ENCODE assay signal across 9 cellular contexts in the genomic region with DNA sequence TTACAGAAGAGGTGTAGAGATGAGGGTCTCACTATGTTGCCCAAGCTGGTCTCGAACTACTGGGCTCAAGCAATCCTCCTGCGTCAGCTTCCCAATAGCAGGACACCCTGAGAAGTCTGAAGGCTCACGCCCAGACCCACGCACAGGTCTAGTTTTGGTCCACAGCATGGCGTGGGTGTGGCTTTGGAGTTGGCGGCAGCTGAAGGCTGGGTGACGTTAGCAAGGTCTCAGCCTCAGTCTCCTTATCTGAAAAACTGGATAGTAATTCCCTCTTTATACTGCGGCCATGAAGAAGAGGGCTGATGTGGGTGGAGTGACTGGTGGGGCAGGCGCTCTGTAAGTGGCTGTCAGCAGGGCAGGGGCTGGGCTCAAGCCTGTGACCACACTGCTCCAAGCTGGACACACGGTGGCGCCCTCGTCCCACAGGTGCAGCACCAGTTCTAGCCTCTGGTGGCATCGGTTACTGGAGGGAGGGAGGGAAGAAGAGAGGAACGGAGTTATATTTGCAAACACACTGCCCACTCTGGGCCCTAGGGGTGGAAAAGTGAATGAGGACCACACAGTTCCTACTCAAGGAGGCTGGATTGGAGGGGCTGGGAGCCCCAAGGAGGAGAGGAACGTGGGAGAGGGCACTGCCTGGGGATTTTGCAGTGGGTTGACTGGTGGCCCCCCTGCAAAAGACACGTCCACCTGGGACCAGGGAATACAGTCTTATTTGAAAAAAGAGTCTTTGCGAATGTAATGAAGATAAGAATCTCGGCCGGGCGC. TPM values are rescaled to one million over a fixed set of nuclear protein-coding genes. Genes with fewer than 3 reads are reported as not detected.
A peak's percentile ranks its signal among the peaks of the same experiment; 100 is the strongest.
DNase-seq lines count a peak whose midpoint lies in the region; ATAC-seq, FAIRE-seq and TF ChIP-seq lines count a peak whose summit lies in the region.
"Had no signal": no experiment of that assay in that cellular context is flagged by ENCODE, and none has a peak within 500 bp of the region (broad histone marks: within the 10 kb centered on the region; RNA-seq: fewer than 3 reads in every experiment).

No MANE protein-coding gene starts in this region.

- H3K36me3 ChIP-seq in SK-N-MC (ENCODE audit: insufficient read depth, low read length) (no peaks in the 10 kb centered on the region), gastroesophageal sphincter (no peaks in the 10 kb centered on the region), ovary (no peaks in the 10 kb centered on the region), thyroid gland (no peaks in the 10 kb centered on the region)

- TF ChIP-seq POLR2A in H54 (IDR thresholded peaks at IDR 0.05; ENCODE audit: low read depth, low read length) (no peak), gastroesophageal sphincter (IDR thresholded peaks at IDR 0.05) (no peak), ovary (IDR thresholded peaks at IDR 0.05) (peak; percentile 31), thyroid gland (IDR thresholded peaks at IDR 0.05) (no peak)

- FAIRE-seq in H54 (lab: Jason Lieb, UNC), result peak; percentile 36

- H3K27me3 ChIP-seq in gastroesophageal sphincter (peaks cover 25% of the 10 kb centered on the region), ovary (no peaks in the 10 kb centered on the region), thyroid gland (no peaks in the 10 kb centered on the region)

- H3K9me3 ChIP-seq in SK-N-MC (ENCODE audit: low read depth, low read length) (no peaks in the 10 kb centered on the region), gastroesophageal sphincter (no peaks in the 10 kb centered on the region), ovary (no peaks in the 10 kb centered on the region), thyroid gland (no peaks in the 10 kb centered on the region)

- TF ChIP-seq EP300 in gastroesophageal sphincter (IDR thresholded peaks at IDR 0.05) (no peak), ovary (IDR thresholded peaks at IDR 0.05) (no peak)

- intact Hi-C loops in ovary (cut with DNase I) (loop anchor here in 3 of 4 donors (2.0 to 5.0 kb wide), 3 partner anchors 28 to 54 kb away; no protein-coding TSS in a partner anchor), thyroid gland (cut with DNase I) (no loop called here)

- DNase-seq in Daoy (ENCODE audit: low read depth) (peak; percentile 97), H54 (ENCODE audit: insufficient read length, low spot score) (peak; percentile 70), MV-4-11 (lab: John Stamatoyannopoulos, UW) (peak; percentile 92), SK-N-MC (ENCODE audit: low read depth, low spot score) (peak; percentile 60), ovary (peak; percentile 91 to 95 (median 94)), thyroid gland (peak; percentile 92 to 95)
- DNase-seq in activated naive CD4-positive, alpha-beta T cell (lab: John Stamatoyannopoulos, UW), result peak; percentile 68 to 83 (median 74)

- ATAC-seq in gastroesophageal sphincter, result peak; percentile 99

- H3K9ac ChIP-seq in SK-N-MC (ENCODE audit: insufficient read length), result no peak overlapping the region

- H3K4me1 ChIP-seq in gastroesophageal sphincter (peaks cover 0 to 11% (median 0%) of the 10 kb centered on the region in 3 donors), ovary (ENCODE audit: insufficient read depth) (peaks cover 1% of the 10 kb centered on the region), thyroid gland (peaks cover 5 to 11% of the 10 kb centered on the region in 2 donors)

- H3K27ac ChIP-seq in SK-N-MC (no peak overlapping the region), gastroesophageal sphincter (peak overlapping the region in 1 of 4 donors; percentile 31), ovary (no peak overlapping the region), thyroid gland (no peak overlapping the region)

- TF ChIP-seq CTCF in gastroesophageal sphincter (IDR thresholded peaks at IDR 0.05) (peak in 3 of 4 experiments; percentile 97 to 99 (median 99)), ovary (IDR thresholded peaks at IDR 0.05) (peak; percentile 94 to 100 (median 99)), thyroid gland (IDR thresholded peaks at IDR 0.05) (peak; percentile 90 to 100 (median 97))

- WGBS in gastroesophageal sphincter (ENCODE audit: low coverage in 1 of 2), 2 donors, result 17 to 33% methylated on average over 3 to 13 of the region's 20 CpGs
- WGBS in ovary, 3 donors, result 9 to 13% (median 12%) methylated on average over 20 of the region's 20 CpGs
- WGBS in thyroid gland, 2 donors, result 11 to 25% methylated on average over 16 to 20 of the region's 20 CpGs

- H3K4me3 ChIP-seq in SK-N-MC, result no peak overlapping the region
- peak overlapping the region in 1 of 2 donors; percentile 12 for H3K4me3 ChIP-seq in gastroesophageal sphincter
- no peak overlapping the region for H3K4me3 ChIP-seq in ovary
- H3K4me3 ChIP-seq in thyroid gland (replicated peaks in 1 of 3), result no peak overlapping the region

RNA-seq across cellular contexts. Expression of a gene that starts 19.6 kb away (rescaled TPM):
- 24.0 and 25.9 TPM in 2 replicates for total RNA-seq in Daoy (2014; rRNA removed; shearing (Covaris generic))
- total RNA-seq in gastroesophageal sphincter (10 to 100 TPM in 2 of 4 donors, 1 to 10 TPM in 2; 4.0 to 14.0 (median 9.9) TPM), ovary (10 to 100 TPM in 4 of 7 donors, 1 to 10 TPM in 3; 4.8 to 13.6 (median 10.1) TPM), thyroid gland (10 to 100 TPM in 3 of 4 donors, 1 to 10 TPM in 1; 6.5 to 17.3 (median 11.0) TPM)
- 1 to 10 TPM in 1 of 2 donors, under 1 TPM in 1; 0.72 to 7.9 TPM for polyA plus RNA-seq in ovary

RNA-seq across cellular contexts. Expression of a gene that starts 21.5 kb away (rescaled TPM):
- total RNA-seq in Daoy (2014; rRNA removed; shearing (Covaris generic)), result 11.8 and 13.1 TPM in 2 replicates
- total RNA-seq in gastroesophageal sphincter (10 to 100 TPM; 19.0 to 37.7 (median 27.4) TPM), ovary (100 to 1,000 TPM in 2 of 7 donors, 10 to 100 TPM in 5; 25.6 to 125 (median 89.7) TPM), thyroid gland (10 to 100 TPM; 15.7 to 23.3 (median 18.3) TPM)
- 10 to 100 TPM in 1 of 2 donors, 1 to 10 TPM in 1; 3.4 to 41.3 TPM for polyA plus RNA-seq in ovary

RNA-seq across cellular contexts. Expression of a gene that starts 41.1 kb away (rescaled TPM):
- total RNA-seq in Daoy (2014; rRNA removed; shearing (Covaris generic)), result not detected in 2 replicates
- not detected for total RNA-seq in gastroesophageal sphincter
- 1 to 10 TPM in 2 of 7 donors, not detected in 5; 1.7 to 2.6 TPM for total RNA-seq in ovary
- 1 to 10 TPM in 1 of 2 donors, under 1 TPM in 1; 0.35 to 2.6 TPM for polyA plus RNA-seq in ovary
- total RNA-seq in thyroid gland, result not detected
- total RNA-seq: skeletal muscle tissue had no signal

RNA-seq across cellular contexts. Expression of a gene that starts 52.6 kb away (rescaled TPM):
- total RNA-seq in Daoy (2014; rRNA removed; shearing (Covaris generic)), result 2.4 and 3.0 TPM in 2 replicates
- total RNA-seq in gastroesophageal sphincter (10 to 100 TPM in 3 of 4 donors, 1 to 10 TPM in 1; 6.4 to 14.6 (median 12.1) TPM), ovary (10 to 100 TPM in 1 of 7 donors, 1 to 10 TPM in 6; 4.4 to 11.1 (median 7.1) TPM), thyroid gland (10 to 100 TPM; 15.2 to 30.6 (median 19.2) TPM)
- polyA plus RNA-seq in ovary, result 1 to 10 TPM; 4.7 to 7.1 TPM
